Comparison of ENCODE assay signal across 1 cellular context in genomic region chr2:74806355-74806839, GRCh38.
TF ChIP-seq lines count a peak whose summit lies in the region.

No MANE protein-coding gene starts in this region.

TF ChIP-seq in HepG2, 621 proteins besides CTCF, POLR2A, EP300 and RAD21 (continued from another document and continues in another):
- no peak for TF ChIP-seq SMAD3 (CRISPR knock-in tag; IDR thresholded peaks at IDR 0.05)
- TF ChIP-seq HOXA7 (CRISPR knock-in tag; IDR thresholded peaks at IDR 0.05) = no peak; the same call in 1 of the 2 replicates
- no peak for TF ChIP-seq ATF3 (CRISPR knock-in tag; IDR thresholded peaks at IDR 0.05)
- no peak for TF ChIP-seq IKZF1 (IDR thresholded peaks at IDR 0.05)
- TF ChIP-seq GZF1 (CRISPR knock-in tag; IDR thresholded peaks at IDR 0.05) = no peak
- no peak for TF ChIP-seq RFX1 (IDR thresholded peaks at IDR 0.05)
- no peak for TF ChIP-seq CEBPB (IDR thresholded peaks at IDR 0.05; ENCODE audit: borderline replicate concordance, low read depth, low read length)
- no peak for TF ChIP-seq ZNF282 (IDR thresholded peaks at IDR 0.05; ENCODE audit: partially characterized antibody)
- no peak for TF ChIP-seq SMARCC2 (IDR thresholded peaks at IDR 0.05)
- no peak for TF ChIP-seq ZFAT (CRISPR knock-in tag; conservative IDR thresholded peaks at IDR 0.05)
- no peak for TF ChIP-seq ISX (CRISPR knock-in tag; conservative IDR thresholded peaks at IDR 0.05)
- TF ChIP-seq KLF6 (CRISPR knock-in tag; IDR thresholded peaks at IDR 0.05) = no peak
- TF ChIP-seq ZNF83 (CRISPR knock-in tag; IDR thresholded peaks at IDR 0.05; ENCODE audit: borderline replicate concordance) = no peak
- no peak for TF ChIP-seq IRX3 (CRISPR knock-in tag; IDR thresholded peaks at IDR 0.05; ENCODE audit: borderline replicate concordance, low read depth)
- peak; percentile 29; the same call in 1 of the 2 replicates for TF ChIP-seq ZMYM3 (CRISPR knock-in tag; IDR thresholded peaks at IDR 0.05)
- no peak for TF ChIP-seq ZNF576 (CRISPR knock-in tag; IDR thresholded peaks at IDR 0.05)
- TF ChIP-seq STAG1 (CRISPR knock-in tag; IDR thresholded peaks at IDR 0.05) = no peak
- TF ChIP-seq, protein P1, sequence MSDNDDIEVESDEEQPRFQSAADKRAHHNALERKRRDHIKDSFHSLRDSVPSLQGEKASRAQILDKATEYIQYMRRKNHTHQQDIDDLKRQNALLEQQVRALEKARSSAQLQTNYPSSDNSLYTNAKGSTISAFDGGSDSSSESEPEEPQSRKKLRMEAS (IDR thresholded peaks at IDR 0.05) = peak; percentile 58; the same call in 1 of the 2 replicates
- no peak for TF ChIP-seq SALL2 (CRISPR knock-in tag; IDR thresholded peaks at IDR 0.05)
- TF ChIP-seq ZSCAN29 (CRISPR knock-in tag; conservative IDR thresholded peaks at IDR 0.05) = no peak
- no peak for TF ChIP-seq ATF6 (CRISPR knock-in tag; conservative IDR thresholded peaks at IDR 0.05)
- TF ChIP-seq ZNF337 (CRISPR knock-in tag; IDR thresholded peaks at IDR 0.05; ENCODE audit: borderline replicate concordance, low read depth) = no peak
- TF ChIP-seq GRHL1 (CRISPR knock-in tag; conservative IDR thresholded peaks at IDR 0.05) = no peak
- TF ChIP-seq ZNF124 (CRISPR knock-in tag; IDR thresholded peaks at IDR 0.05) = no peak
- TF ChIP-seq SRSF1 (optimal IDR thresholded peaks at IDR 0.05; ENCODE audit: low read depth, low read length) = no peak
- TF ChIP-seq ZNF253 (CRISPR knock-in tag; IDR thresholded peaks at IDR 0.05; ENCODE audit: borderline replicate concordance) = no peak
- peak; percentile 79 for TF ChIP-seq ZNF430 (CRISPR knock-in tag; IDR thresholded peaks at IDR 0.05)
- TF ChIP-seq KLF16 (CRISPR knock-in tag; IDR thresholded peaks at IDR 0.05) = peak in 1 of 2 experiments; percentile 46; a peak in 1 of 4 replicates
- no peak for TF ChIP-seq ARID2 (CRISPR knock-in tag; IDR thresholded peaks at IDR 0.05; ENCODE audit: borderline replicate concordance)
- TF ChIP-seq NFE2L2 (IDR thresholded peaks at IDR 0.05; ENCODE audit: low read length) = no peak
- TF ChIP-seq ZNF883 (CRISPR knock-in tag; IDR thresholded peaks at IDR 0.05; ENCODE audit: not compliant biosample characterization) = no peak
- TF ChIP-seq ZBTB21 (CRISPR knock-in tag; IDR thresholded peaks at IDR 0.05) = no peak
- TF ChIP-seq, protein P2, sequence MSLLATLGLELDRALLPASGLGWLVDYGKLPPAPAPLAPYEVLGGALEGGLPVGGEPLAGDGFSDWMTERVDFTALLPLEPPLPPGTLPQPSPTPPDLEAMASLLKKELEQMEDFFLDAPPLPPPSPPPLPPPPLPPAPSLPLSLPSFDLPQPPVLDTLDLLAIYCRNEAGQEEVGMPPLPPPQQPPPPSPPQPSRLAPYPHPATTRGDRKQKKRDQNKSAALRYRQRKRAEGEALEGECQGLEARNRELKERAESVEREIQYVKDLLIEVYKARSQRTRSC (CRISPR knock-in tag; IDR thresholded peaks at IDR 0.05; ENCODE audit: low read depth) = no peak
- no peak for TF ChIP-seq NFYC (CRISPR knock-in tag; IDR thresholded peaks at IDR 0.05)
- TF ChIP-seq ZMYM4 (CRISPR knock-in tag; IDR thresholded peaks at IDR 0.05) = peak; percentile 45; the same call in 1 of the 2 replicates
- TF ChIP-seq FOXA1 (IDR thresholded peaks at IDR 0.05) = peak; percentile 76
- peak; percentile 88 for TF ChIP-seq FOXA1 (CRISPR knock-in tag; IDR thresholded peaks at IDR 0.05)
- TF ChIP-seq ZFP1 (CRISPR knock-in tag; IDR thresholded peaks at IDR 0.05) = no peak
- TF ChIP-seq TBX3 (IDR thresholded peaks at IDR 0.05; ENCODE audit: borderline replicate concordance) = peak; percentile 82
- TF ChIP-seq MED8 (CRISPR knock-in tag; IDR thresholded peaks at IDR 0.05; ENCODE audit: insufficient replicate concordance) = no peak
- TF ChIP-seq, protein P3, sequence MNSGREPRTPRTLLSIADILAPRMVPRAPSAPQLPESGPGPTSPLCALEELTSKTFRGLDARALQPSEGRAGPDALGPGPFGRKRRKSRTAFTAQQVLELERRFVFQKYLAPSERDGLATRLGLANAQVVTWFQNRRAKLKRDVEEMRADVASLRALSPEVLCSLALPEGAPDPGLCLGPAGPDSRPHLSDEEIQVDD (CRISPR knock-in tag; IDR thresholded peaks at IDR 0.05; ENCODE audit: borderline replicate concordance) = no peak
- peak; percentile 57; the same call in 1 of the 2 replicates for TF ChIP-seq TCF7 (IDR thresholded peaks at IDR 0.05; ENCODE audit: low read depth)
- TF ChIP-seq, protein P4, sequence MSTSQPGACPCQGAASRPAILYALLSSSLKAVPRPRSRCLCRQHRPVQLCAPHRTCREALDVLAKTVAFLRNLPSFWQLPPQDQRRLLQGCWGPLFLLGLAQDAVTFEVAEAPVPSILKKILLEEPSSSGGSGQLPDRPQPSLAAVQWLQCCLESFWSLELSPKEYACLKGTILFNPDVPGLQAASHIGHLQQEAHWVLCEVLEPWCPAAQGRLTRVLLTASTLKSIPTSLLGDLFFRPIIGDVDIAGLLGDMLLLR (CRISPR knock-in tag; IDR thresholded peaks at IDR 0.05) = no peak; the same call in 1 of the 2 replicates
- no peak for TF ChIP-seq ZNF460 (CRISPR knock-in tag; IDR thresholded peaks at IDR 0.05; ENCODE audit: borderline replicate concordance)
- no peak for TF ChIP-seq ZNF142 (CRISPR knock-in tag; IDR thresholded peaks at IDR 0.05)
- no peak for TF ChIP-seq SSRP1 (CRISPR knock-in tag; IDR thresholded peaks at IDR 0.05)
- no peak for TF ChIP-seq ZNF879 (CRISPR knock-in tag; IDR thresholded peaks at IDR 0.05)
- TF ChIP-seq NPAS2 (CRISPR knock-in tag; IDR thresholded peaks at IDR 0.05; ENCODE audit: borderline replicate concordance) = no peak
- TF ChIP-seq MZF1 (CRISPR knock-in tag; IDR thresholded peaks at IDR 0.05; ENCODE audit: borderline replicate concordance) = no peak
- 0 out of 2 replicates have a peak, but pooled peaks have one; percentile 26 for TF ChIP-seq ZNF652 (CRISPR knock-in tag; IDR thresholded peaks at IDR 0.05; ENCODE audit: borderline replicate concordance, low read depth)
- 0 out of 2 replicates have a peak, but pooled peaks have one; percentile 58 for TF ChIP-seq ZNF784 (CRISPR knock-in tag; IDR thresholded peaks at IDR 0.05; ENCODE audit: borderline replicate concordance)
- no peak for TF ChIP-seq POLR2G (IDR thresholded peaks at IDR 0.05; ENCODE audit: low read depth, low read length)
- no peak for TF ChIP-seq TOE1 (CRISPR knock-in tag; IDR thresholded peaks at IDR 0.05)
- no peak for TF ChIP-seq TCF12 (IDR thresholded peaks at IDR 0.05)
- TF ChIP-seq TCF12 (CRISPR knock-in tag; IDR thresholded peaks at IDR 0.05) = no peak
- TF ChIP-seq PHF21A (CRISPR knock-in tag; IDR thresholded peaks at IDR 0.05) = no peak
- TF ChIP-seq HOXA5 (CRISPR knock-in tag; IDR thresholded peaks at IDR 0.05) = no peak
- TF ChIP-seq ZNF572 (CRISPR knock-in tag; IDR thresholded peaks at IDR 0.05) = no peak
- TF ChIP-seq ZBTB8A (CRISPR knock-in tag; IDR thresholded peaks at IDR 0.05; ENCODE audit: borderline replicate concordance, low read depth) = no peak
- no peak for TF ChIP-seq SP2 (CRISPR knock-in tag; IDR thresholded peaks at IDR 0.05)
- no peak for TF ChIP-seq TP53 (CRISPR knock-in tag; conservative IDR thresholded peaks at IDR 0.05)
